ENCODE assay signal across 33 cellular contexts in genomic region chr3:165355316-165355715, GRCh38.
"Had no signal": no experiment of that assay in that cellular context is flagged by ENCODE, and none has a peak within 500 bp of the region (broad histone marks: within the 10 kb centered on the region; RNA-seq: fewer than 3 reads in every experiment).

No MANE protein-coding gene starts in this region.

- ATAC-seq: activated CD4-positive, CD25-positive, alpha-beta regulatory T cell treated with anti-CD3 and anti-CD28 coated beads, Interleukin-2, amount 50 U/mL, for 24 hours; activated CD8-positive, alpha-beta T cell treated with anti-CD3 and anti-CD28 coated beads for 36 hours; activated T-cell treated with anti-CD3 and anti-CD28 coated beads, Interleukin-2, amount 50 U/mL, for 4 hours; activated T-helper 17 cell treated with anti-CD3 and anti-CD28 coated beads, Interleukin-2, amount 50 U/mL, for 72 hours; esophagus mucosa; heart left ventricle had no signal

- H2AFZ ChIP-seq: hepatocyte had no signal

- H3K36me3 ChIP-seq: brain microvascular endothelial cell, heart left ventricle, WERI-Rb-1 had no signal

- H3K27ac Mint-ChIP-seq: activated B cell treated with CpG ODN at 0.5 μM for 24 hours; activated CD8-positive, alpha-beta T cell treated with anti-CD3 and anti-CD28 coated beads for 36 hours; activated naive CD8-positive, alpha-beta T cell; activated T-helper 17 cell treated with anti-CD3 and anti-CD28 coated beads, Interleukin-2, amount 50 U/mL, for 72 hours; dendritic cell treated with granulocyte-macrophage colony-stimulating factor and Interleukin-4, amounts not matched to agents 40 ng/mL and 50 ng/mL, for 4 days; endodermal cell had no signal

- H3K27me3 Mint-ChIP-seq: activated B cell treated with CpG ODN at 0.5 μM for 24 hours; activated CD8-positive, alpha-beta T cell treated with anti-CD3 and anti-CD28 coated beads for 36 hours; activated naive CD8-positive, alpha-beta T cell; activated T-helper 17 cell treated with anti-CD3 and anti-CD28 coated beads, Interleukin-2, amount 50 U/mL, for 72 hours; central memory CD8-positive, alpha-beta T cell; dendritic cell treated with granulocyte-macrophage colony-stimulating factor and Interleukin-4, amounts not matched to agents 40 ng/mL and 50 ng/mL, for 4 days had no signal

- FAIRE-seq: astrocyte, bronchial epithelial cell, frontal cortex had no signal

- H3K4me3 ChIP-seq: coronary artery, dorsolateral prefrontal cortex, heart left ventricle, hepatocyte had no signal

- H3K27me3 ChIP-seq: brain microvascular endothelial cell, dorsolateral prefrontal cortex, heart left ventricle, hepatocyte had no signal

- H3K4me1 ChIP-seq: heart left ventricle had no signal

- H3K9me3 Mint-ChIP-seq: endodermal cell had no signal

- H3K4me2 ChIP-seq: hepatocyte had no signal

- H3K79me2 ChIP-seq: hepatocyte had no signal

- H3K4me3 Mint-ChIP-seq: activated B cell treated with CpG ODN at 0.5 μM for 24 hours; activated CD8-positive, alpha-beta T cell treated with anti-CD3 and anti-CD28 coated beads for 36 hours; activated naive CD8-positive, alpha-beta T cell; activated T-cell treated with anti-CD3 and anti-CD28 coated beads, Interleukin-2, amount 50 U/mL, for 4 hours; activated T-helper 17 cell treated with anti-CD3 and anti-CD28 coated beads, Interleukin-2, amount 50 U/mL, for 72 hours; central memory CD8-positive, alpha-beta T cell; dendritic cell treated with granulocyte-macrophage colony-stimulating factor and Interleukin-4, amounts not matched to agents 40 ng/mL and 50 ng/mL, for 4 days; endodermal cell had no signal

- H3K27ac ChIP-seq: brain microvascular endothelial cell, coronary artery, dorsolateral prefrontal cortex, heart left ventricle, hepatocyte, WERI-Rb-1 had no signal

- H3K36me3 Mint-ChIP-seq: activated naive CD8-positive, alpha-beta T cell had no signal

- DNase-seq: activated B cell treated with CpG ODN at 0.5 μM for 24 hours; activated CD4-positive, alpha-beta T cell treated with anti-CD3 and anti-CD28 coated beads for 48 hours; activated CD4-positive, alpha-beta T cell treated with anti-CD3 and anti-CD28 coated beads, Interleukin-2, amount 50 U/mL, for 1 hour; activated CD4-positive, alpha-beta T cell treated with anti-CD3 and anti-CD28 coated beads, Interleukin-2, amount 50 U/mL, for 48 hours; activated CD8-positive, alpha-beta memory T cell treated with anti-CD3 and anti-CD28 coated beads for 24 hours; activated CD8-positive, alpha-beta T cell treated with anti-CD3 and anti-CD28 coated beads for 36 hours; activated effector memory CD4-positive, alpha-beta T cell treated with Interleukin-2 at 50 U/mL for 16 hours; activated gamma-delta T cell treated with Interleukin-2 at 50 U/mL for 16 hours; activated naive CD4-positive, alpha-beta T cell treated with anti-CD3 and anti-CD28 coated beads, Interleukin-2, amount 50 U/mL, for 16 hours; activated naive CD4-positive, alpha-beta T cell treated with Interleukin-2 at 50 U/mL for 16 hours; activated T-cell treated with anti-CD3 and anti-CD28 coated beads, Interleukin-2, amount 50 U/mL, for 4 hours; amniotic stem cell; anterior cingulate cortex; brain microvascular endothelial cell; dorsolateral prefrontal cortex; effector memory CD4-positive, alpha-beta T cell; endodermal cell; foreskin fibroblast; glutamatergic neuron; heart left ventricle; T1000; WERI-Rb-1 had no signal

- H3K4me1 Mint-ChIP-seq: activated B cell treated with CpG ODN at 0.5 μM for 24 hours; activated T-helper 17 cell treated with anti-CD3 and anti-CD28 coated beads, Interleukin-2, amount 50 U/mL, for 72 hours; central memory CD8-positive, alpha-beta T cell; endodermal cell had no signal
